In genomic region chr2:27823564-27823963, GRCh38 we compare ENCODE assay signal across 16 cellular contexts. TPM values are rescaled to one million over a fixed set of nuclear protein-coding genes. Genes with fewer than 3 reads are reported as not detected.
DNase-seq lines count a peak whose midpoint lies in the region; ATAC-seq, FAIRE-seq and TF ChIP-seq lines count a peak whose summit lies in the region.
"Had no signal": no experiment of that assay in that cellular context is flagged by ENCODE, and none has a peak within 500 bp of the region (broad histone marks: within the 10 kb centered on the region; RNA-seq: fewer than 3 reads in every experiment).

No MANE protein-coding gene starts in this region.

- in situ Hi-C loops in K562 (cut with MboI) = no loop called here

- no peak for TF ChIP-seq EP300 in K562 (IDR thresholded peaks at IDR 0.05; ENCODE audit: low read length)

- H3K4me3 ChIP-seq in K562 (no peak overlapping the region), heart right ventricle (peak overlapping the region in 2 of 10 donors; percentile 13 to 15), skeletal muscle tissue (ENCODE audit: low read length in 3 of 3) (peak overlapping the region; percentile 44 to 54 (median 51))
- H3K4me3 ChIP-seq: SJCRH30 had no signal

- DNase-seq in GM03348 (ENCODE audit: low spot score) (peak; percentile 11), K562 (ENCODE audit: extremely low read depth in 1 of 4, low spot score in 3 of 4) (no peak), heart right ventricle (peak in 1 of 2 donors; percentile 12), T-helper 1 cell (no peak)
- no peak for DNase-seq in stimulated activated CD4-positive, alpha-beta T cell treated with anti-CD3 and anti-CD28 coated beads, Interleukin-1b, Interleukin-23, amount 100 ng/mL, for 48 hours
- DNase-seq: ACHN; CD8-positive, alpha-beta T cell; H7; Kasumi-1; NCI-H1105 treated with DMSO at 0.1 percent for 48 hours; NCI-H187; NCI-H446 treated with DMSO at 0.1 percent for 48 hours; NCI-H774; SJCRH30 had no signal

- CTCF ChIA-PET in K562 (lab: Yijun Ruan, JAX; ENCODE audit: low intra/inter-chr PET ratio) = no interaction called here

- H3K27ac ChIP-seq in K562 (ENCODE audit: extremely low read depth, low read depth, low read length) (no peak overlapping the region), heart right ventricle (peak overlapping the region in 9 of 10 donors; percentile 3 to 72 (median 45)), skeletal muscle tissue (ENCODE audit: low read depth, low read length) (peak overlapping the region; percentile 46)
- H3K27ac ChIP-seq: SJCRH30 had no signal

- no peak for FAIRE-seq in K562 (lab: Jason Lieb, UNC)

- ATAC-seq in K562 (no peak), heart right ventricle (peak in 6 of 8 donors; percentile 64 to 86 (median 76)), GM21529 (IDR thresholded peaks at IDR 0.05; ENCODE audit: unreplicated experiment) (no peak)
- ATAC-seq: CD8-positive, alpha-beta T cell had no signal

- H3K4me2 ChIP-seq in K562 (ENCODE audit: insufficient read depth, low read length) = no peak overlapping the region

- BruUV-seq in K562 (replicated peaks; lab: Mats Ljungman, UMichigan) = no TSS peak

- intact Hi-C loops in K562 (cut with micrococcal nuclease) (no loop called here), heart right ventricle (cut with DNase I) (no loop called here)

- H3K9ac ChIP-seq in K562 (ENCODE audit: insufficient read depth in 1 of 2, low read depth in 2 of 2, low read length in 2 of 2) = no peak overlapping the region
- peak overlapping the region in 2 of 3 donors; percentile 18 to 72 for H3K9ac ChIP-seq in skeletal muscle tissue (ENCODE audit: low read depth in 1 of 3, low read length in 3 of 3)

- H2AFZ ChIP-seq in K562 (ENCODE audit: low read depth, low read length) = no peak overlapping the region

- peak in 1 of 2 experiments; percentile 33; a peak in 2 of 4 replicates for TF ChIP-seq RAD21 in K562 (CRISPR knock-in tag; conservative IDR thresholded peaks at IDR 0.05 in 1 of 2, IDR thresholded peaks at IDR 0.05 in 1 of 2)

- TF ChIP-seq CTCF in K562 (IDR thresholded peaks at IDR 0.05 in 2 of 3, conservative IDR thresholded peaks at IDR 0.05 in 1 of 3; ENCODE audit: insufficient read depth in 2 of 3, low read depth in 1 of 3, low read length in 3 of 3) = 0 out of 6 replicates have a peak, but pooled peaks of 2 of the 3 experiments have one; percentile 1 to 16
- TF ChIP-seq CTCF in heart right ventricle (IDR thresholded peaks at IDR 0.05) = peak in 5 of 9 donors; percentile 22 to 56 (median 50)

- H3K36me3 ChIP-seq in K562 (ENCODE audit: control insufficient read depth, insufficient read depth, low read length) = no peaks in the 10 kb centered on the region
- no peaks in the 10 kb centered on the region for H3K36me3 ChIP-seq in heart right ventricle
- no peaks in the 10 kb centered on the region for H3K36me3 ChIP-seq in skeletal muscle tissue (ENCODE audit: control insufficient read depth in 3 of 3, insufficient read depth in 3 of 3, low read length in 3 of 3)
- H3K36me3 ChIP-seq: SJCRH30 had no signal

- H3K9me1 ChIP-seq in K562 (ENCODE audit: control insufficient read depth, insufficient read depth, low read length) = no peaks in the 10 kb centered on the region

- 0% methylated on average over 5 of the region's 5 CpGs for WGBS in K562 (ENCODE audit: insufficient coverage, low coverage, missing lambda C conversion rate)
- WGBS in heart right ventricle, 2 donors = 63 to 69% methylated on average over 5 of the region's 5 CpGs

- H3K27me3 ChIP-seq in K562 (ENCODE audit: control insufficient read depth in 2 of 2, insufficient read depth in 2 of 2, low read length in 2 of 2) = peaks cover 4 to 5% of the 10 kb centered on the region in 2 experiments; a peak in 2 of 5 replicates
- no peaks in the 10 kb centered on the region for H3K27me3 ChIP-seq in heart right ventricle
- no peaks in the 10 kb centered on the region for H3K27me3 ChIP-seq in skeletal muscle tissue (ENCODE audit: control insufficient read depth in 3 of 3, insufficient read depth in 3 of 3, low read length in 3 of 3)
- H3K27me3 ChIP-seq: SJCRH30 had no signal

- POLR2A ChIA-PET in K562 (lab: Yijun Ruan, JAX) = interaction anchor here (0.5 kb wide), 1 partner anchor 62 kb away, joined by 3 read pairs; no protein-coding TSS in a partner anchor

- no peaks in the 10 kb centered on the region; the same call in 1 of the 2 replicates for H3K9me3 ChIP-seq in K562 (replicated peaks; ENCODE audit: control insufficient read depth, insufficient read depth, low read depth, low read length)
- H3K9me3 ChIP-seq in heart right ventricle = peaks cover 0 to 11% (median 5%) of the 10 kb centered on the region in 11 donors
- no peaks in the 10 kb centered on the region for H3K9me3 ChIP-seq in skeletal muscle tissue (ENCODE audit: control insufficient read depth in 3 of 3, low read length in 3 of 3)

- H3K4me1 ChIP-seq in K562 (replicated peaks in 1 of 2; ENCODE audit: control insufficient read depth in 2 of 2, insufficient read depth in 2 of 2, low read length in 2 of 2) (no peaks in the 10 kb centered on the region), heart right ventricle (peaks cover 0 to 14% (median 3%) of the 10 kb centered on the region in 9 donors), skeletal muscle tissue (ENCODE audit: control insufficient read depth in 3 of 3, insufficient read depth in 3 of 3, low read length in 3 of 3) (peaks cover 6 to 20% (median 9%) of the 10 kb centered on the region in 3 donors)
- H3K4me1 ChIP-seq: SJCRH30 had no signal

- no peak for TF ChIP-seq POLR2A in K562 (conservative IDR thresholded peaks at IDR 0.05)

- no peaks in the 10 kb centered on the region for H3K79me2 ChIP-seq in K562 (ENCODE audit: control insufficient read depth, insufficient read depth, low read length)

- no peaks in the 10 kb centered on the region for H4K20me1 ChIP-seq in K562 (replicated peaks; ENCODE audit: control insufficient read depth, insufficient read depth, low read length)

TF ChIP-seq in K562, 482 proteins besides CTCF, POLR2A, EP300 and RAD21:
- TF ChIP-seq CREBBP (IDR thresholded peaks at IDR 0.05; ENCODE audit: low read depth, low read length) (no peak), ILF3 (IDR thresholded peaks at IDR 0.05; ENCODE audit: borderline replicate concordance) (no peak), NR4A1 (CRISPR knock-in tag; IDR thresholded peaks at IDR 0.05) (no peak), NR4A1 (tag; IDR thresholded peaks at IDR 0.05) (no peak), HSF4 (CRISPR knock-in tag; IDR thresholded peaks at IDR 0.05; ENCODE audit: borderline replicate concordance) (no peak), POLR2B (IDR thresholded peaks at IDR 0.05; ENCODE audit: low read depth, partially characterized antibody) (no peak), SAFB (IDR thresholded peaks at IDR 0.05; ENCODE audit: borderline replicate concordance, low read depth, low read length) (no peak), ZFP1 (CRISPR knock-in tag; IDR thresholded peaks at IDR 0.05) (no peak)

RNA-seq across cellular contexts. Expression of gene MRPL33, which starts 52.0 kb away (rescaled TPM):
- 4.3 and 21.6 TPM in 2 replicates for total RNA-seq in K562 (2011; cell fraction: chromatin; rRNA removed; ENCODE audit: low replicate concordance)
- 5.8 and 10.7 TPM in 2 replicates for total RNA-seq in K562 (2011; cell fraction: nucleolus; rRNA removed)
- 21.6 and 30.1 TPM in 2 replicates for total RNA-seq in K562 (2011; cell fraction: nucleoplasm; rRNA removed)
- total RNA-seq in K562 (2014; rRNA removed) = 106 and 141 TPM in 2 replicates
- total RNA-seq in K562 (2014; rRNA removed; fragmentation: Illumina TruSeq; extraction: Trizol) = 250 and 311 TPM in 2 replicates
- total RNA-seq in K562 (2015; rRNA removed; fragmentation: Illumina TruSeq; extraction: Trizol) = 198 and 226 TPM in 2 replicates
- total RNA-seq in K562 (2021) = 59.6 and 68.3 TPM in 2 replicates
- 49.0 and 79.0 TPM in 2 replicates for polyA plus RNA-seq in K562 (2011; rRNA removed)
- 7.8 and 22.0 TPM in 2 replicates for polyA plus RNA-seq in K562 (2011; cell fraction: cytosol; rRNA removed)
- polyA plus RNA-seq in K562 (2011; cell fraction: nucleus; rRNA removed) = 15.4 and 20.4 TPM in 2 replicates
- polyA plus RNA-seq in K562 (2012) = 59.8 and 170 TPM in 2 replicates
- 152 and 173 TPM in 2 replicates for polyA plus RNA-seq in K562 (2014; fragmentation: Illumina TruSeq; extraction: Trizol)
- polyA plus RNA-seq in K562 (2014; fragmentation: Nextera tagmentation; extraction: Ambion mirVana) = 100 to 1,000 TPM; 313 to 338 TPM
- polyA plus RNA-seq in K562 (2014; rRNA removed) = 200 and 228 TPM in 2 replicates
- polyA minus RNA-seq in K562 (2011; rRNA and poly(A)+ RNA removed) = 15.1 and 16.1 TPM in 2 replicates
- 8.4 and 8.6 TPM in 2 replicates for polyA minus RNA-seq in K562 (2011; cell fraction: cytosol; rRNA and poly(A)+ RNA removed)
- polyA minus RNA-seq in K562 (2011; cell fraction: nucleus; rRNA and poly(A)+ RNA removed) = 10.0 and 21.0 TPM in 2 replicates
- total RNA-seq in heart right ventricle = 100 to 1,000 TPM; 170 to 416 (median 253) TPM
- 100 to 1,000 TPM; 123 to 661 TPM for polyA plus RNA-seq in heart right ventricle
- total RNA-seq in skeletal muscle tissue = 121 TPM

Comparison
In these comparisons a context has a peak if more than half of its experiments do, and no peak if none do; other contexts are left out.
1. ATAC-seq: peak in heart right ventricle (6 of 8); none in K562 (single experiment) and GM21529 (single experiment).
2. H3K9ac ChIP-seq: peak in skeletal muscle tissue (2 of 3); none in K562 (0 of 2).